Comparison of ENCODE assay signal across 15 cellular contexts in the genomic region with DNA sequence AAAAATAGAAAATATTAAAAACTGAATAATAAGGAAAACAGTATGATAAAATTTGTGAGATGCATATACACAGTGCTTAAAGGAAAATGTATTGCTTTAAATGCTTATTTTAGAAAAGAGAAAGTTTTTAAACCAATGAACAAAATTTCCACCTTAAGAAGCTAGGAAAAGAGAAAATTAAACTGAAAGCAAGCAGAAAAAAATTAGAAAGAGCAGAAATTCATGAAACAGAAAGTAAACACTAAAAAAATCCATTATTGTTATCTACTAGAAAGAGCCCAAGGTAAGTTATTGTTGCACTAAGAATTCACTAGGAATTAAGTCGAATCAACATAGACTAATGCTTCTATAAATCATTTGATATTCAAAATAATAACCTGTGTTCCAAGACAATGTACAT.
"Had no signal": no experiment of that assay in that cellular context is flagged by ENCODE, and none has a peak within 500 bp of the region (broad histone marks: within the 10 kb centered on the region; RNA-seq: fewer than 3 reads in every experiment).

No MANE protein-coding gene starts in this region.

- H3K27ac Mint-ChIP-seq: activated naive CD8-positive, alpha-beta T cell treated with anti-CD3 and anti-CD28 coated beads, Interleukin-2, amount 50 U/mL, for 24 hours; stimulated activated memory B cell treated with anti-CD40 and anti-IgM and Interleukin-4, amounts not matched to agents 10 μg/mL and 1 μg/mL and 100 μg/mL, for 72 hours had no signal

- H3K4me1 ChIP-seq: ascending aorta had no signal

- H3K4me2 ChIP-seq: smooth muscle cell had no signal

- H3K9me3 ChIP-seq: ascending aorta, heart left ventricle, transverse colon had no signal

- H3K36me3 Mint-ChIP-seq: naive thymus-derived CD8-positive, alpha-beta T cell; stimulated activated memory B cell treated with anti-CD40 and anti-IgM and Interleukin-4, amounts not matched to agents 10 μg/mL and 1 μg/mL and 100 μg/mL, for 72 hours had no signal

- H3K36me3 ChIP-seq: transverse colon had no signal

- H3K9me3 Mint-ChIP-seq: activated naive CD8-positive, alpha-beta T cell treated with anti-CD3 and anti-CD28 coated beads, Interleukin-2, amount 50 U/mL, for 24 hours; naive thymus-derived CD8-positive, alpha-beta T cell; stimulated activated memory B cell treated with anti-CD40 and anti-IgM and Interleukin-4, amounts not matched to agents 10 μg/mL and 1 μg/mL and 100 μg/mL, for 72 hours; T-helper 1 cell treated with Interleukin-12 subunit alpha and Interleukin-12 subunit beta and Interleukin-4 antibody, amounts not matched to agents 30 μg/mL and 1 μg/mL, for 36 hours had no signal

- H3K4me3 Mint-ChIP-seq: activated naive CD8-positive, alpha-beta T cell treated with anti-CD3 and anti-CD28 coated beads, Interleukin-2, amount 50 U/mL, for 24 hours; stimulated activated memory B cell treated with anti-CD40 and anti-IgM and Interleukin-4, amounts not matched to agents 10 μg/mL and 1 μg/mL and 100 μg/mL, for 72 hours had no signal

- FAIRE-seq: bronchial epithelial cell, endothelial cell of umbilical vein had no signal

- ATAC-seq: activated naive CD8-positive, alpha-beta T cell treated with anti-CD3 and anti-CD28 coated beads, Interleukin-2, amount 50 U/mL, for 24 hours; right cardiac atrium; stimulated activated memory B cell treated with anti-CD40 and anti-IgM and Interleukin-4, amounts not matched to agents 10 μg/mL and 1 μg/mL and 100 μg/mL, for 72 hours had no signal

- H3K27ac ChIP-seq: ascending aorta, transverse colon had no signal

- H3K4me3 ChIP-seq: ascending aorta, heart left ventricle, smooth muscle cell, transverse colon had no signal

- H3K27me3 Mint-ChIP-seq: activated naive CD8-positive, alpha-beta T cell treated with anti-CD3 and anti-CD28 coated beads, Interleukin-2, amount 50 U/mL, for 24 hours; naive thymus-derived CD8-positive, alpha-beta T cell; progenitor cell of endocrine pancreas; stimulated activated memory B cell treated with anti-CD40 and anti-IgM and Interleukin-4, amounts not matched to agents 10 μg/mL and 1 μg/mL and 100 μg/mL, for 72 hours had no signal

- DNase-seq: activated naive CD8-positive, alpha-beta T cell treated with anti-CD3 and anti-CD28 coated beads, Interleukin-2, amount 50 U/mL, for 24 hours; activated T-cell treated with anti-CD3 and anti-CD28 coated beads, Interleukin-2, amount 50 U/mL, for 48 hours; foreskin melanocyte; heart left ventricle; nucleus accumbens; right cardiac atrium; transverse colon had no signal

- H3K27me3 ChIP-seq: ascending aorta, heart left ventricle, transverse colon had no signal
